22 cellular contexts compared by ENCODE assay signal in the genomic region with DNA sequence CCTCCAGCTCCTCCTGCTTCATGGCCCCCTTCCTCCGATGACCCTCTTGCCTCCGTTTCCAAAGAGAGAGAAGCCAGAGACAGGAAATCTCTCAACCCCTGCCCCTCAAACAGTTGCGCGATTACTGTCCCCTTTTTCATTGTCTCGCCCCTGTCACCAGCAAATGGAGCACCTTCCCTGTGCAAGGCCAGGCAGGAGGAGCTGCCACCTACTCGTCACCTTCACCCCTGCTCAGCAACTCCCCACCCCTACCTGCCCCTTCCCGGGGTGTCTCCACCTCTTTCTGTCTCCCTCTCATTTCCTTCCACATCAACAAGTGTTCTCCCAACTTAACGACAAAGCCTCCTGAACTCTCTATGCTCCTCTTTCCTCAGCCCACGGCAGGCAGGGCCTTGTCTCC. TPM values are rescaled to one million over a fixed set of nuclear protein-coding genes. Genes with fewer than 3 reads are reported as not detected.
"Had no signal": no experiment of that assay in that cellular context is flagged by ENCODE, and none has a peak within 500 bp of the region (broad histone marks: within the 10 kb centered on the region; RNA-seq: fewer than 3 reads in every experiment).

No MANE protein-coding gene starts in this region.

- H3K27me3 ChIP-seq: MG63 had no signal

- H3K36me3 ChIP-seq: MG63, SJSA1 had no signal

- H3K4me3 ChIP-seq: MG63, SJSA1, SK-N-MC had no signal

- DNase-seq: Karpas-422, KG1, MG63, NCI-H1092, NCI-H1105 treated with DMSO at 0.1 percent for 48 hours, NCI-H1417 treated with DMSO at 0.1 percent for 48 hours, NCI-H187, NCI-H2029, NCI-H2081 treated with DMSO at 0.1 percent for 48 hours, NCI-H2171, NCI-H226, NCI-H446, NCI-H510A, NCI-H524 treated with DMSO at 0.1 percent for 48 hours, NCI-H69, NCI-H774, Right ventricle myocardium superior, RPMI8226, SIG-M5 had no signal

- H3K9me3 ChIP-seq: MG63, SJSA1 had no signal

- H3K4me1 ChIP-seq: SJSA1 had no signal

- H3K27ac ChIP-seq: SJSA1, SK-N-MC had no signal

RNA-seq across cellular contexts. Expression of a gene that starts 13.7 kb away (rescaled TPM):
- total RNA-seq: HT-29, Right ventricle myocardium superior, SJSA1 had no signal
